ENCODE assay signal across 15 cellular contexts in genomic region chr14:94581127-94581999, GRCh38. TPM values are rescaled to one million over a fixed set of nuclear protein-coding genes. Genes with fewer than 3 reads are reported as not detected.
DNase-seq lines count a peak whose midpoint lies in the region; ATAC-seq and TF ChIP-seq lines count a peak whose summit lies in the region.
"Had no signal": no experiment of that assay in that cellular context is flagged by ENCODE, and none has a peak within 500 bp of the region (broad histone marks: within the 10 kb centered on the region; RNA-seq: fewer than 3 reads in every experiment).

Gene SERPINA5 (plus strand): TSS chr14:94581426. CDS start chr14:94587363, 5,937 bp downstream.

- DNase-seq in AG08395 (ENCODE audit: low spot score): peak; percentile 53
- DNase-seq in RPMI8226: peak; percentile 8
- peak; percentile 36 to 73 for DNase-seq in foreskin fibroblast
- no peak for DNase-seq in mucosa of descending colon
- DNase-seq in activated CD4-positive, alpha-beta memory T cell treated with anti-CD3 and anti-CD28 coated beads, Interleukin-2, amount 10 ng/mL, durations not matched to agents 7 days and 5 days: no peak
- DNase-seq in RWPE1 (ENCODE audit: low spot score): no peak
- no peak for DNase-seq in NCI-H1048 (lab: John Stamatoyannopoulos, UW)
- DNase-seq: activated CD4-positive, CD25-positive, alpha-beta regulatory T cell treated with anti-CD3 and anti-CD28 coated beads, Interleukin-2, amount 50 U/mL, for 72 hours; activated naive CD4-positive, alpha-beta T cell treated with Interleukin-2 at 50 U/mL for 16 hours; NCI-H2107 had no signal

- H3K27ac ChIP-seq in RWPE1: no peak within 1 kb of the TSS
- H3K27ac ChIP-seq: A549, HL-60 had no signal

- H3K9me3 ChIP-seq in mucosa of descending colon: no peaks in the 10 kb centered on the region
- H3K9me3 ChIP-seq: A549, HAP-1 had no signal

- CTCF ChIA-PET in activated CD4-positive, alpha-beta memory T cell treated with anti-CD3 and anti-CD28 coated beads, Interleukin-2, amount 10 ng/mL, durations not matched to agents 7 days and 5 days (lab: Charles Lee): no interaction called here
- CTCF ChIA-PET in RWPE1 (lab: Yijun Ruan, JAX): no interaction called here

- H3K4me1 ChIP-seq in mucosa of descending colon (ENCODE audit: low read depth): no peaks in the 10 kb centered on the region
- H3K4me1 ChIP-seq: A549, HAP-1 had no signal

- intact Hi-C loops in mucosa of descending colon (cut with DNase I, micrococcal nuclease): no loop called here

- H3K4me3 Mint-ChIP-seq in activated CD4-positive, alpha-beta memory T cell treated with anti-CD3 and anti-CD28 coated beads, Interleukin-2, amount 10 ng/mL, durations not matched to agents 7 days and 5 days: no peak within 1 kb of the TSS

- no peaks in the 10 kb centered on the region for H3K4me1 Mint-ChIP-seq in activated CD4-positive, alpha-beta memory T cell treated with anti-CD3 and anti-CD28 coated beads, Interleukin-2, amount 10 ng/mL, durations not matched to agents 7 days and 5 days

- no peaks in the 10 kb centered on the region for H3K9me3 Mint-ChIP-seq in activated CD4-positive, alpha-beta memory T cell treated with anti-CD3 and anti-CD28 coated beads, Interleukin-2, amount 10 ng/mL, durations not matched to agents 7 days and 5 days

- ATAC-seq in mucosa of descending colon (peak; percentile 18), GM19324 (IDR thresholded peaks at IDR 0.05; ENCODE audit: low FRiP score, unreplicated experiment) (no peak)
- ATAC-seq: A549 had no signal

- H3K4me3 ChIP-seq in foreskin fibroblast (ENCODE audit: low read depth in 1 of 2, low read length in 2 of 2): no peak within 1 kb of the TSS
- no peak within 1 kb of the TSS for H3K4me3 ChIP-seq in mucosa of descending colon
- H3K4me3 ChIP-seq: A549, HAP-1 had no signal

- H3K36me3 Mint-ChIP-seq in activated CD4-positive, alpha-beta memory T cell treated with anti-CD3 and anti-CD28 coated beads, Interleukin-2, amount 10 ng/mL, durations not matched to agents 7 days and 5 days (ENCODE audit: low read depth): no peaks in the 10 kb centered on the region

- H3K36me3 ChIP-seq in mucosa of descending colon (ENCODE audit: low read depth): no peaks in the 10 kb centered on the region
- H3K36me3 ChIP-seq: HAP-1 had no signal

- H3K27me3 Mint-ChIP-seq in activated CD4-positive, alpha-beta memory T cell treated with anti-CD3 and anti-CD28 coated beads, Interleukin-2, amount 10 ng/mL, durations not matched to agents 7 days and 5 days: peaks cover 3% of the 10 kb centered on the region

- POLR2A ChIA-PET in activated CD4-positive, alpha-beta memory T cell treated with anti-CD3 and anti-CD28 coated beads, Interleukin-2, amount 10 ng/mL, durations not matched to agents 7 days and 5 days (lab: Charles Lee): no interaction called here
- POLR2A ChIA-PET in RWPE1 (lab: Yijun Ruan, JAX; ENCODE audit: low non-redundant PET): no interaction called here

- H3K27ac Mint-ChIP-seq in activated CD4-positive, alpha-beta memory T cell treated with anti-CD3 and anti-CD28 coated beads, Interleukin-2, amount 10 ng/mL, durations not matched to agents 7 days and 5 days: no peak within 1 kb of the TSS

- TF ChIP-seq CTCF in foreskin fibroblast (IDR thresholded peaks at IDR 0.05; ENCODE audit: low read depth, low read length): no peak
- no peak for TF ChIP-seq CTCF in mucosa of descending colon (IDR thresholded peaks at IDR 0.05)
- TF ChIP-seq CTCF in RWPE1 (conservative IDR thresholded peaks at IDR 0.05; ENCODE audit: low read depth): no peak

RNA-seq across cellular contexts. Expression of gene SERPINA5, which starts in this region (rescaled TPM):
- 1 to 10 TPM in 1 of 3 donors, under 1 TPM in 1, not detected in 1; 0.53 to 3.8 TPM for total RNA-seq in mucosa of descending colon
- not detected for total RNA-seq in activated CD4-positive, alpha-beta memory T cell treated with anti-CD3 and anti-CD28 coated beads, Interleukin-2, amount 10 ng/mL, durations not matched to agents 7 days and 5 days
- total RNA-seq: G401 had no signal

Comparison
In these comparisons a context has a peak if more than half of its experiments do, and no peak if none do; other contexts are left out.
1. DNase-seq: peak in AG08395 (single experiment), RPMI8226 (single experiment) and foreskin fibroblast (2 of 2); none in mucosa of descending colon (0 of 3), activated CD4-positive, alpha-beta memory T cell treated with anti-CD3 and anti-CD28 coated beads, Interleukin-2, amount 10 ng/mL, durations not matched to agents 7 days and 5 days (single experiment), RWPE1 (single experiment) and NCI-H1048 (single experiment).